Comparison of ENCODE assay signal across 22 cellular contexts in the genomic region with DNA sequence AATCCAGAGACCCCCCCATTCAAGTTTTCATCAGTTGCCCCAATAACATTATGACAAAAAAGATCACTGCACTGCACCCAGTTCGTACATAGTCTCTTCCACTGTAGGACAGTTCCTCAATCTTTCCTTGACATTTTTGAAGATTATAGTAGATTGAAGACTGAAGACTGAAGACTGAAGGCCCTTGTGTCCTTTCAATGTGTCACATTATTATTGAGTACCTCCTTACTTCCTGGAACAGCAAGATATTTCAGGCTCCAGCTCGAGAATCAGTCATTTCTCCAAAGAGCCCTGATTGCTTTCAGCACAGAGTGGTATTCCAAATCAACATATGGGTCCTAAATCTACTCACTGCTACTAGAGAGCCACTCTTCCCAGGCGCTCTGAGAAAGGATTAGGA.
DNase-seq lines count a peak whose midpoint lies in the region; ATAC-seq, FAIRE-seq and TF ChIP-seq lines count a peak whose summit lies in the region.
"Had no signal": no experiment of that assay in that cellular context is flagged by ENCODE, and none has a peak within 500 bp of the region (broad histone marks: within the 10 kb centered on the region; RNA-seq: fewer than 3 reads in every experiment).

No MANE protein-coding gene starts in this region.

- 79 to 87% (median 81%) methylated on average over 3 of the region's 3 CpGs for WGBS in heart left ventricle, 4 donors
- 72% methylated on average over 3 of the region's 3 CpGs for WGBS in GM12878 (ENCODE audit: insufficient coverage, insufficient replicate concordance, low lambda C conversion rate, missing lambda C conversion rate)

- no peaks in the 10 kb centered on the region for H3K4me1 Mint-ChIP-seq in GM23338
- H3K4me1 Mint-ChIP-seq: B cell; CD4-positive, CD25-positive, alpha-beta regulatory T cell; H9 had no signal

- H3K4me3 Mint-ChIP-seq in GM23338, result no peak overlapping the region
- H3K4me3 Mint-ChIP-seq: B cell; CD4-positive, CD25-positive, alpha-beta regulatory T cell; CD8-positive, alpha-beta T cell; H9 had no signal

- H3K36me3 ChIP-seq in cardiac muscle cell (peaks cover 5% of the 10 kb centered on the region), heart left ventricle (peaks cover 0 to 40% (median 21%) of the 10 kb centered on the region in 9 donors), GM12878 (ENCODE audit: control insufficient read depth in 2 of 2, insufficient read depth in 2 of 2, low read length in 1 of 2) (peaks cover 0 to 6% of the 10 kb centered on the region in 2 experiments; a peak in 2 of 4 replicates), neutrophil (peaks cover 67% of the 10 kb centered on the region), GM23338 (ENCODE audit: insufficient read depth) (peaks cover 8% of the 10 kb centered on the region; the same call in 1 of the 2 replicates), upper lobe of right lung (peaks cover 55% of the 10 kb centered on the region)

- H3K9me3 ChIP-seq in cardiac muscle cell (ENCODE audit: low read depth), result no peaks in the 10 kb centered on the region
- H3K9me3 ChIP-seq in heart left ventricle, result peaks cover 0 to 3% (median 0%) of the 10 kb centered on the region in 12 donors
- H3K9me3 ChIP-seq in GM12878 (replicated peaks; ENCODE audit: control insufficient read depth, insufficient read depth, low read length), result no peaks in the 10 kb centered on the region
- H3K9me3 ChIP-seq in neutrophil, result no peaks in the 10 kb centered on the region
- no peaks in the 10 kb centered on the region for H3K9me3 ChIP-seq in upper lobe of right lung
- H3K9me3 ChIP-seq: BLaER1, Caco-2 had no signal

- TF ChIP-seq CTCF in cardiac muscle cell (IDR thresholded peaks at IDR 0.05; ENCODE audit: low read depth, low read length) (no peak), heart left ventricle (IDR thresholded peaks at IDR 0.05) (no peak), GM12878 (IDR thresholded peaks at IDR 0.05 in 2 of 3, conservative IDR thresholded peaks at IDR 0.05 in 1 of 3; ENCODE audit: control insufficient read depth in 2 of 3, extremely low read depth in 1 of 3, insufficient read depth in 1 of 3, low read depth in 3 of 3, low read length in 3 of 3) (no peak), neutrophil (IDR thresholded peaks at IDR 0.05) (no peak), GM23338 (conservative IDR thresholded peaks at IDR 0.05; ENCODE audit: low read depth in 2 of 2) (no peak), upper lobe of right lung (IDR thresholded peaks at IDR 0.05) (no peak)

- no peak overlapping the region for H3K27ac Mint-ChIP-seq in GM23338
- H3K27ac Mint-ChIP-seq: B cell; CD4-positive, CD25-positive, alpha-beta regulatory T cell; CD8-positive, alpha-beta T cell; H9 had no signal

- SMC1A ChIA-PET in GM12878 (lab: Charles Lee; ENCODE audit: uncharacterized antibody, unreplicated experiment), result interaction anchor here (0.9 to 2.7 kb wide), 10 partner anchors 9 to 137 kb away, joined by 3 to 9 read pairs (median 4); no protein-coding TSS in a partner anchor

- no peaks in the 10 kb centered on the region for H3K9me3 Mint-ChIP-seq in GM23338
- H3K9me3 Mint-ChIP-seq: CD4-positive, CD25-positive, alpha-beta regulatory T cell; CD8-positive, alpha-beta T cell; H9 had no signal

- TF ChIP-seq EP300 in GM12878 (IDR thresholded peaks at IDR 0.05; ENCODE audit: borderline replicate concordance in 1 of 2, control insufficient read depth in 1 of 2, low read depth in 2 of 2, low read length in 2 of 2), result no peak

- H3K9me2 ChIP-seq in GM23338 (ENCODE audit: insufficient read depth), result no peaks in the 10 kb centered on the region

- no peaks in the 10 kb centered on the region for H3F3A ChIP-seq in GM23338 (replicated peaks; ENCODE audit: low read depth)

- RAD21 ChIA-PET in GM12878 (lab: Charles Lee; ENCODE audit: unreplicated experiment), result interaction anchor here (1.2 to 3.5 kb wide), 3 partner anchors 75 to 142 kb away, joined by 7 to 27 read pairs (median 14); partner anchors contain the start of genes MANBA and UBE2D3

- CTCF ChIA-PET in GM12878 (lab: Yijun Ruan, JAX), result interaction anchor here (0.6 to 2.1 kb wide), 2 partner anchors 10 to 55 kb away, joined by 3 to 5 read pairs; no protein-coding TSS in a partner anchor

- peak overlapping the region; percentile 75; the same call in 1 of the 2 replicates for H3K4me2 ChIP-seq in GM12878 (ENCODE audit: control insufficient read depth, insufficient read depth)
- H3K4me2 ChIP-seq in GM23338, result no peak overlapping the region
- H3K4me2 ChIP-seq: BLaER1 had no signal

- TF ChIP-seq RAD21 in GM12878 (IDR thresholded peaks at IDR 0.05; ENCODE audit: insufficient read depth, low read depth, low read length), result no peak

- H3K36me3 Mint-ChIP-seq in GM23338 (ENCODE audit: low read depth), result peaks cover 6% of the 10 kb centered on the region; the same call in 1 of the 3 replicates

- H3K4me3 ChIP-seq in cardiac muscle cell (no peak overlapping the region), heart left ventricle (no peak overlapping the region), GM12878 (no peak overlapping the region), neutrophil (ENCODE audit: low read depth in 1 of 2, low read length in 1 of 2) (no peak overlapping the region), GM23338 (no peak overlapping the region), upper lobe of right lung (no peak overlapping the region)
- H3K4me3 ChIP-seq: BLaER1, GM23248 had no signal

- no peaks in the 10 kb centered on the region for H3K27me3 ChIP-seq in cardiac muscle cell
- H3K27me3 ChIP-seq in heart left ventricle, result no peaks in the 10 kb centered on the region
- H3K27me3 ChIP-seq in GM12878 (replicated peaks in 1 of 2; ENCODE audit: control insufficient read depth in 2 of 2, insufficient read depth in 2 of 2, low read length in 1 of 2), result no peaks in the 10 kb centered on the region
- H3K27me3 ChIP-seq in neutrophil, result no peaks in the 10 kb centered on the region
- no peaks in the 10 kb centered on the region for H3K27me3 ChIP-seq in GM23338 (ENCODE audit: insufficient read depth)
- no peaks in the 10 kb centered on the region for H3K27me3 ChIP-seq in upper lobe of right lung
- H3K27me3 ChIP-seq: BLaER1 had no signal

- H3K27ac ChIP-seq in cardiac muscle cell, result peak overlapping the region; percentile 82
- no peak overlapping the region for H3K27ac ChIP-seq in heart left ventricle
- peak overlapping the region; percentile 90 for H3K27ac ChIP-seq in GM12878 (ENCODE audit: control insufficient read depth, insufficient read depth)
- peak overlapping the region; percentile 71 for H3K27ac ChIP-seq in neutrophil
- no peak overlapping the region for H3K27ac ChIP-seq in GM23338 (ENCODE audit: low read depth)
- H3K27ac ChIP-seq in upper lobe of right lung, result no peak overlapping the region
- H3K27ac ChIP-seq: 22Rv1, BLaER1, C4-2B, GM23248 had no signal

- no peaks in the 10 kb centered on the region for H3K27me3 Mint-ChIP-seq in GM23338 (ENCODE audit: insufficient read depth, low read depth, poor library complexity)
- H3K27me3 Mint-ChIP-seq: B cell; CD4-positive, CD25-positive, alpha-beta regulatory T cell had no signal

- H3K4me1 ChIP-seq in cardiac muscle cell (ENCODE audit: low read depth) (peaks cover 34% of the 10 kb centered on the region), heart left ventricle (peaks cover 0 to 20% (median 5%) of the 10 kb centered on the region in 12 donors), GM12878 (ENCODE audit: control insufficient read depth, insufficient read depth, low read length) (peaks cover 36% of the 10 kb centered on the region), neutrophil (ENCODE audit: control insufficient read depth in 1 of 2, insufficient read depth in 1 of 2, low read depth in 1 of 2, low read length in 1 of 2) (peaks cover 13 to 15% of the 10 kb centered on the region in 2 experiments), GM23338 (ENCODE audit: insufficient read depth) (no peaks in the 10 kb centered on the region), upper lobe of right lung (no peaks in the 10 kb centered on the region)
- H3K4me1 ChIP-seq: Caco-2 had no signal

- H4K20me1 ChIP-seq in GM12878 (ENCODE audit: control insufficient read depth, insufficient read depth) (no peaks in the 10 kb centered on the region), GM23338 (replicated peaks; ENCODE audit: insufficient read depth) (no peaks in the 10 kb centered on the region)
- H4K20me1 ChIP-seq: BLaER1 had no signal

- H3K9ac ChIP-seq in GM12878 (ENCODE audit: control insufficient read depth, insufficient read depth, low read length), result no peak overlapping the region
- H3K9ac ChIP-seq: BLaER1, GM23248 had no signal

- intact Hi-C loops in heart left ventricle (cut with DNase I), result no loop called here
- intact Hi-C loops in GM12878 (cut with micrococcal nuclease; ENCODE audit: unreplicated experiment), result loop anchor here (2.0 to 10.0 kb wide), 3 partner anchors 143 to 409 kb away; partner anchors contain the start of genes BDH2 and CISD2
- intact Hi-C loops in upper lobe of right lung (cut with DNase I), result no loop called here

- no TSS peak for BruUV-seq in GM12878 (replicated peaks; lab: Mats Ljungman, UMichigan)

- peaks cover 6% of the 10 kb centered on the region for H3K79me2 ChIP-seq in GM12878 (ENCODE audit: control insufficient read depth, insufficient read depth, low read length)
- no peaks in the 10 kb centered on the region for H3K79me2 ChIP-seq in GM23338 (replicated peaks; ENCODE audit: insufficient read depth)

- no peak for DNase-seq in cardiac muscle cell (ENCODE audit: low read depth in 1 of 2, low spot score in 1 of 2)
- no peak for DNase-seq in heart left ventricle
- DNase-seq in GM12878 (ENCODE audit: low read depth, low spot score), result no peak
- DNase-seq in GM23338 (ENCODE audit: low spot score), result no peak
- DNase-seq in upper lobe of right lung, result no peak
- DNase-seq: Caco-2; CD4-positive, CD25-positive, alpha-beta regulatory T cell; CD8-positive, alpha-beta T cell; DMS153; DND-41; GM23248; H9 had no signal

- H2AFZ ChIP-seq in GM12878 (ENCODE audit: control insufficient read depth, low read depth, low read length), result no peak overlapping the region
- H2AFZ ChIP-seq in GM23338, result no peak overlapping the region
- H2AFZ ChIP-seq: GM23248 had no signal

- no peak for TF ChIP-seq POLR2A in heart left ventricle (IDR thresholded peaks at IDR 0.05)
- no peak for TF ChIP-seq POLR2A in GM12878 (IDR thresholded peaks at IDR 0.05; ENCODE audit: low read depth, low read length)

- in situ Hi-C loops in GM12878 (cut with MboI), result no loop called here

- POLR2A ChIA-PET in GM12878 (lab: Charles Lee), result interaction anchor here (1.0 to 2.1 kb wide), 4 partner anchors 10 to 180 kb away, joined by 3 to 8 read pairs (median 4); partner anchors contain the start of gene UBE2D3

- no peak for FAIRE-seq in GM12878 (lab: Jason Lieb, UNC)
- FAIRE-seq: A204.1, G401.6 had no signal

- ATAC-seq in heart left ventricle, result no peak
- ATAC-seq in GM12878, result no peak
- no peak for ATAC-seq in HG02970 (IDR thresholded peaks at IDR 0.05; ENCODE audit: low FRiP score, unreplicated experiment)
- no peak for ATAC-seq in GM23338
- ATAC-seq in GM21381 (IDR thresholded peaks at IDR 0.05; ENCODE audit: unreplicated experiment), result no peak
- ATAC-seq in upper lobe of right lung, result no peak
- ATAC-seq: CD8-positive, alpha-beta T cell; HCT116 had no signal

TF ChIP-seq in GM12878, 131 proteins besides CTCF, POLR2A, EP300 and RAD21 (continues in another document):
- TF ChIP-seq CBX5 (IDR thresholded peaks at IDR 0.05; ENCODE audit: low read depth), result no peak

TF ChIP-seq in GM23338, 12 proteins besides CTCF, POLR2A, EP300 and RAD21 (continues in another document):
- TF ChIP-seq STAT1 (IDR thresholded peaks at IDR 0.05; ENCODE audit: unreplicated experiment), result no peak
- TF ChIP-seq EZH2 (IDR thresholded peaks at IDR 0.05; ENCODE audit: low read depth, unreplicated experiment), result no peak

Comparison
In these comparisons a context has a peak if more than half of its experiments do, and no peak if none do; other contexts are left out.
1. H3K27ac ChIP-seq: peak in cardiac muscle cell (single experiment), GM12878 (single experiment) and neutrophil (single experiment); none in heart left ventricle (0 of 12), GM23338 (single experiment) and upper lobe of right lung (single experiment).